19 cellular contexts compared by ENCODE assay signal in the genomic region with DNA sequence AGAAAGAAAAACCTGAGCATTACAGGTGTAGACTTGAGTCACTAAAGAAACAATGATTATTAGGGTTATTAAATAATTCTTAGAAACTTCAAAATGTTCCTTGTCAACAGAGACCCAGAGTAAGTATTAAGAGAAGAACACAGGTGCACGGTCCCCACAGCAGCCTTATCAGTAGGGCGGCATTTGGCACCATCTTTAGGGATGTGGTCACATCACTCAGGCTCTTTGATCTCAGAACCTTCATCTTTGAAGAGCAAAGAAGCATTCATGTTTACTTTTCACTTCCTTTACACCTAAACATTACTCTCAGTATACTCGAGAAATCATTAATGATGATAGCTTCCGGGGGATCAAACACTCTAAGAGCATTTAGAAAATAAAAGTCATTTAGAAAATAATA.
"Had no signal": no experiment of that assay in that cellular context is flagged by ENCODE, and none has a peak within 500 bp of the region (broad histone marks: within the 10 kb centered on the region; RNA-seq: fewer than 3 reads in every experiment).

No MANE protein-coding gene starts in this region.

- H3K9ac ChIP-seq: parathyroid adenoma had no signal

- H3K4me1 ChIP-seq: esophagus muscularis mucosa, foreskin keratinocyte, gastroesophageal sphincter, heart left ventricle, parathyroid adenoma, tibial nerve, upper lobe of left lung had no signal

- H3K79me2 ChIP-seq: hepatocyte, parathyroid adenoma had no signal

- H3K27me3 ChIP-seq: esophagus muscularis mucosa, foreskin keratinocyte, gastroesophageal sphincter, heart left ventricle, hepatocyte, right lobe of liver, tibial nerve, upper lobe of left lung had no signal

- H3K9me3 ChIP-seq: right lobe of liver, thoracic aorta, upper lobe of left lung had no signal

- DNase-seq: effector memory CD4-positive, alpha-beta T cell; foreskin keratinocyte; heart left ventricle; kidney; natural killer cell; right lobe of liver; small intestine; stimulated activated CD4-positive, alpha-beta T cell treated with anti-CD3 and anti-CD28 coated beads, Interleukin-15, amount 100 ng/mL, for 24 hours; stimulated activated CD4-positive, alpha-beta T cell treated with anti-CD3 and anti-CD28 coated beads, Interleukin-2, amount 100 ng/mL, for 48 hours; stimulated activated naive B cell treated with anti-CD40 and anti-IgM and Interleukin-4, amounts not matched to agents 10 μg/mL and 1 μg/mL and 100 μg/mL, for 72 hours; upper lobe of left lung had no signal

- H3K27ac ChIP-seq: esophagus muscularis mucosa, foreskin keratinocyte, gastroesophageal sphincter, heart left ventricle, hepatocyte, parathyroid adenoma, right lobe of liver, thoracic aorta, tibial nerve, upper lobe of left lung had no signal

- ATAC-seq: foreskin keratinocyte; gastroesophageal sphincter; heart left ventricle; left lobe of liver; natural killer cell; stimulated activated naive B cell treated with anti-CD40 and anti-IgM and Interleukin-4, amounts not matched to agents 10 μg/mL and 1 μg/mL and 100 μg/mL, for 72 hours had no signal

- H3K4me3 ChIP-seq: esophagus muscularis mucosa, gastroesophageal sphincter, heart left ventricle, hepatocyte, lung, right lobe of liver, thoracic aorta, tibial nerve, upper lobe of left lung had no signal

- H3K36me3 ChIP-seq: esophagus muscularis mucosa, gastroesophageal sphincter, heart left ventricle, right lobe of liver, thoracic aorta, tibial nerve, upper lobe of left lung had no signal

- H3K4me2 ChIP-seq: hepatocyte had no signal

- H2AFZ ChIP-seq: hepatocyte, parathyroid adenoma had no signal
